2 cellular contexts compared by ENCODE assay signal in the genomic region with DNA sequence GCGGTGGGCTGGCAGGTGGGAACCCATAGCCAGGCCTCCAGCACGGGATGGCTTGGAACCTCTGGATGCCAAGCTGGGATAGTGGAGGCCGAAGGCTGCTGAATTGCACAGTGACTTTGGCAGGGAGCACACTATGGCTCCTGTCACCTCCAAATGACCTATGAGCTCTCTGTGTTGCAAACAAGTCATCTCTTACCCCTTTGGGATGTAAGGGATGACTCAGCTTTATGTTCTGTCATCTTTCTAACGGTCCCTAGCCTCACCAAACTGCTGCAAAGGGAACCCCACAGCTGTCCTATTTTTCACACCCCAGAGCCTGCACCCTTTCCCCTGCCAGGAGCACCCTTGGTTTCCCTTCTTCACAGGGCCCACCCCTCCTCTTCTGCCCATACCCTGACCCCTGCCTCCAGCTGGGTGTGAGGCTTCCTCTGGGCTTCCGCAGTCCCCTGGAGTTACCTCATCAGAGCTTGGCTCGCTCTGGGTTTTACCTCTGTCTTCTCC.
TF ChIP-seq lines count a peak whose summit lies in the region.

No MANE protein-coding gene starts in this region.

TF ChIP-seq in HCT116, 20 proteins besides CTCF, POLR2A, EP300 and RAD21:
- TF ChIP-seq, protein P1, sequence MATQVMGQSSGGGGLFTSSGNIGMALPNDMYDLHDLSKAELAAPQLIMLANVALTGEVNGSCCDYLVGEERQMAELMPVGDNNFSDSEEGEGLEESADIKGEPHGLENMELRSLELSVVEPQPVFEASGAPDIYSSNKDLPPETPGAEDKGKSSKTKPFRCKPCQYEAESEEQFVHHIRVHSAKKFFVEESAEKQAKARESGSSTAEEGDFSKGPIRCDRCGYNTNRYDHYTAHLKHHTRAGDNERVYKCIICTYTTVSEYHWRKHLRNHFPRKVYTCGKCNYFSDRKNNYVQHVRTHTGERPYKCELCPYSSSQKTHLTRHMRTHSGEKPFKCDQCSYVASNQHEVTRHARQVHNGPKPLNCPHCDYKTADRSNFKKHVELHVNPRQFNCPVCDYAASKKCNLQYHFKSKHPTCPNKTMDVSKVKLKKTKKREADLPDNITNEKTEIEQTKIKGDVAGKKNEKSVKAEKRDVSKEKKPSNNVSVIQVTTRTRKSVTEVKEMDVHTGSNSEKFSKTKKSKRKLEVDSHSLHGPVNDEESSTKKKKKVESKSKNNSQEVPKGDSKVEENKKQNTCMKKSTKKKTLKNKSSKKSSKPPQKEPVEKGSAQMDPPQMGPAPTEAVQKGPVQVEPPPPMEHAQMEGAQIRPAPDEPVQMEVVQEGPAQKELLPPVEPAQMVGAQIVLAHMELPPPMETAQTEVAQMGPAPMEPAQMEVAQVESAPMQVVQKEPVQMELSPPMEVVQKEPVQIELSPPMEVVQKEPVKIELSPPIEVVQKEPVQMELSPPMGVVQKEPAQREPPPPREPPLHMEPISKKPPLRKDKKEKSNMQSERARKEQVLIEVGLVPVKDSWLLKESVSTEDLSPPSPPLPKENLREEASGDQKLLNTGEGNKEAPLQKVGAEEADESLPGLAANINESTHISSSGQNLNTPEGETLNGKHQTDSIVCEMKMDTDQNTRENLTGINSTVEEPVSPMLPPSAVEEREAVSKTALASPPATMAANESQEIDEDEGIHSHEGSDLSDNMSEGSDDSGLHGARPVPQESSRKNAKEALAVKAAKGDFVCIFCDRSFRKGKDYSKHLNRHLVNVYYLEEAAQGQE (IDR thresholded peaks at IDR 0.05; ENCODE audit: low read depth) = no peak
- TF ChIP-seq SIN3A (IDR thresholded peaks at IDR 0.05; ENCODE audit: low read depth) (no peak), ATF3 (IDR thresholded peaks at IDR 0.05) (no peak), EGR1 (IDR thresholded peaks at IDR 0.05; ENCODE audit: low read depth) (no peak), YY1 (IDR thresholded peaks at IDR 0.05; ENCODE audit: extremely low read depth, insufficient replicate concordance, low read depth, low read length) (no peak), EZH2phosphoT487 (IDR thresholded peaks at IDR 0.05; ENCODE audit: borderline replicate concordance) (no peak), EZH2 (IDR thresholded peaks at IDR 0.05) (no peak), SRF (IDR thresholded peaks at IDR 0.05; ENCODE audit: low read depth) (no peak), SP1 (IDR thresholded peaks at IDR 0.05; ENCODE audit: low read depth) (no peak), JUND (IDR thresholded peaks at IDR 0.05) (no peak), ZFX (IDR thresholded peaks at IDR 0.05) (no peak), CEBPB (IDR thresholded peaks at IDR 0.05; ENCODE audit: low read depth) (no peak)
- TF ChIP-seq, protein P2, sequence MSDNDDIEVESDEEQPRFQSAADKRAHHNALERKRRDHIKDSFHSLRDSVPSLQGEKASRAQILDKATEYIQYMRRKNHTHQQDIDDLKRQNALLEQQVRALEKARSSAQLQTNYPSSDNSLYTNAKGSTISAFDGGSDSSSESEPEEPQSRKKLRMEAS (IDR thresholded peaks at IDR 0.05) = no peak

TF ChIP-seq in WTC11, 78 proteins besides CTCF, POLR2A, EP300 and RAD21:
- no peak for TF ChIP-seq ZNF263 (CRISPR knock-in tag; IDR thresholded peaks at IDR 0.05; ENCODE audit: low read depth)
